Comparison of ENCODE assay signal across 8 cellular contexts in the genomic region with DNA sequence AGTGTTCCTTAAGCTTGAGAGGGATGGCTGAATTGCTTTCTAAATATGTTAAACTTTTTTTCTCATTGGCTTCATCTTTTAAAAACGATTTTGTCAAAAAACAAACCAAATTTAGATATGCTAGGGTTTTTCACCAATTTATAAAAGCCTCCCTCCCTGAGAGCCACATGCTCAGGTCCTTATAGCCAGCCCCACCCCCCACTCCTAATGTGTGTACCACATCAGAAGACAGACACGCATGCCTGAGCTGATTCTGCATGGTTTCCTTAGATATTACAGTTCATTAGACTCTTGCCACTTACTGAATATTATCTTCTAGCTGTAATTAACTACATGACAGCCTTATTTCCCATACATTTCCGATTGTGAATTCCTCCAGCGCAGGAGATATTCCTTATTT. TPM values are rescaled to one million over a fixed set of nuclear protein-coding genes. Genes with fewer than 3 reads are reported as not detected.
A peak's percentile ranks its signal among the peaks of the same experiment; 100 is the strongest.
DNase-seq lines count a peak whose midpoint lies in the region; ATAC-seq, FAIRE-seq and TF ChIP-seq lines count a peak whose summit lies in the region.

No MANE protein-coding gene starts in this region.

- TF ChIP-seq POLR2A in right lobe of liver (IDR thresholded peaks at IDR 0.05): no peak

- H3K36me3 Mint-ChIP-seq in stimulated activated effector memory CD8-positive, alpha-beta T cell treated with anti-CD3 and anti-CD28 coated beads, Interleukin-12 subunit alpha, Interleukin-12 subunit beta, amount 100 ng/mL, for 72 hours: peaks cover 34% of the 10 kb centered on the region

- H3K4me1 ChIP-seq in ascending aorta (peaks cover 4 to 42% of the 10 kb centered on the region in 2 donors), right lobe of liver (peaks cover 0 to 35% (median 17%) of the 10 kb centered on the region in 4 donors)

- H3K4me3 ChIP-seq in ascending aorta: peak overlapping the region; percentile 97 to 99
- peak overlapping the region; percentile 83 to 93 (median 91) for H3K4me3 ChIP-seq in right lobe of liver

- H3K4me1 Mint-ChIP-seq in stimulated activated effector memory CD8-positive, alpha-beta T cell treated with anti-CD3 and anti-CD28 coated beads, Interleukin-12 subunit alpha, Interleukin-12 subunit beta, amount 100 ng/mL, for 72 hours: peaks cover 61% of the 10 kb centered on the region

- H3K27ac Mint-ChIP-seq in stimulated activated effector memory CD8-positive, alpha-beta T cell treated with anti-CD3 and anti-CD28 coated beads, Interleukin-12 subunit alpha, Interleukin-12 subunit beta, amount 100 ng/mL, for 72 hours: peak overlapping the region; percentile 96

- peak; percentile 4 for FAIRE-seq in GM19239 (lab: Jason Lieb, UNC)
- peak; percentile 40 for FAIRE-seq in RCC 7860 (lab: Jason Lieb, UNC)

- no peaks in the 10 kb centered on the region for H3K27me3 ChIP-seq in ascending aorta
- H3K27me3 ChIP-seq in right lobe of liver: no peaks in the 10 kb centered on the region

- no peaks in the 10 kb centered on the region for H3K36me3 ChIP-seq in ascending aorta
- no peaks in the 10 kb centered on the region for H3K36me3 ChIP-seq in right lobe of liver

- ATAC-seq in right lobe of liver (no peak), HG03196 (IDR thresholded peaks at IDR 0.05; ENCODE audit: unreplicated experiment) (no peak)
- no peak for ATAC-seq in stimulated activated effector memory CD8-positive, alpha-beta T cell treated with anti-CD3 and anti-CD28 coated beads, Interleukin-12 subunit alpha, Interleukin-12 subunit beta, amount 100 ng/mL, for 72 hours

- peak overlapping the region; percentile 77 for H3K4me3 Mint-ChIP-seq in stimulated activated effector memory CD8-positive, alpha-beta T cell treated with anti-CD3 and anti-CD28 coated beads, Interleukin-12 subunit alpha, Interleukin-12 subunit beta, amount 100 ng/mL, for 72 hours

- H3K9me3 Mint-ChIP-seq in stimulated activated effector memory CD8-positive, alpha-beta T cell treated with anti-CD3 and anti-CD28 coated beads, Interleukin-12 subunit alpha, Interleukin-12 subunit beta, amount 100 ng/mL, for 72 hours: no peaks in the 10 kb centered on the region

- DNase-seq in GM19239 (ENCODE audit: insufficient read length, low spot score): no peak
- DNase-seq in RCC 7860 (ENCODE audit: low spot score): peak; percentile 33
- DNase-seq in ascending aorta (ENCODE audit: low spot score in 2 of 2): no peak
- peak in 1 of 3 donors; percentile 30 for DNase-seq in right lobe of liver
- DNase-seq in stimulated activated effector memory CD8-positive, alpha-beta T cell treated with anti-CD3 and anti-CD28 coated beads, Interleukin-12 subunit alpha, Interleukin-12 subunit beta, amount 100 ng/mL, for 72 hours (ENCODE audit: low spot score in 2 of 2): no peak
- DNase-seq in GF-D8 (lab: John Stamatoyannopoulos, UW): no peak
- DNase-seq in COLO829 (ENCODE audit: low spot score): no peak

- 18% methylated on average over 4 of the region's 4 CpGs for WGBS in right lobe of liver (ENCODE audit: insufficient coverage, low coverage, low lambda C conversion rate, missing lambda C conversion rate)

- H3K27ac ChIP-seq in ascending aorta (peak overlapping the region in 1 of 2 donors; percentile 0), right lobe of liver (peak overlapping the region in 2 of 3 donors; percentile 97 to 100)

- no peaks in the 10 kb centered on the region for H3K9me3 ChIP-seq in ascending aorta
- H3K9me3 ChIP-seq in right lobe of liver: no peaks in the 10 kb centered on the region

- intact Hi-C loops in ascending aorta (cut with DNase I) (loop anchor here (2.0 kb wide), 1 partner anchor 262 kb away; no protein-coding TSS in a partner anchor), right lobe of liver (cut with DNase I) (no loop called here)

- TF ChIP-seq CTCF in ascending aorta (IDR thresholded peaks at IDR 0.05) (no peak), right lobe of liver (IDR thresholded peaks at IDR 0.05) (no peak)

RNA-seq across cellular contexts. Expression of a gene that starts 2.0 kb away (rescaled TPM):
- total RNA-seq in ascending aorta (16.3 TPM), right lobe of liver (10 to 100 TPM; 22.3 to 46.3 (median 30.8) TPM)
